8 cellular contexts compared by ENCODE assay signal in the genomic region with DNA sequence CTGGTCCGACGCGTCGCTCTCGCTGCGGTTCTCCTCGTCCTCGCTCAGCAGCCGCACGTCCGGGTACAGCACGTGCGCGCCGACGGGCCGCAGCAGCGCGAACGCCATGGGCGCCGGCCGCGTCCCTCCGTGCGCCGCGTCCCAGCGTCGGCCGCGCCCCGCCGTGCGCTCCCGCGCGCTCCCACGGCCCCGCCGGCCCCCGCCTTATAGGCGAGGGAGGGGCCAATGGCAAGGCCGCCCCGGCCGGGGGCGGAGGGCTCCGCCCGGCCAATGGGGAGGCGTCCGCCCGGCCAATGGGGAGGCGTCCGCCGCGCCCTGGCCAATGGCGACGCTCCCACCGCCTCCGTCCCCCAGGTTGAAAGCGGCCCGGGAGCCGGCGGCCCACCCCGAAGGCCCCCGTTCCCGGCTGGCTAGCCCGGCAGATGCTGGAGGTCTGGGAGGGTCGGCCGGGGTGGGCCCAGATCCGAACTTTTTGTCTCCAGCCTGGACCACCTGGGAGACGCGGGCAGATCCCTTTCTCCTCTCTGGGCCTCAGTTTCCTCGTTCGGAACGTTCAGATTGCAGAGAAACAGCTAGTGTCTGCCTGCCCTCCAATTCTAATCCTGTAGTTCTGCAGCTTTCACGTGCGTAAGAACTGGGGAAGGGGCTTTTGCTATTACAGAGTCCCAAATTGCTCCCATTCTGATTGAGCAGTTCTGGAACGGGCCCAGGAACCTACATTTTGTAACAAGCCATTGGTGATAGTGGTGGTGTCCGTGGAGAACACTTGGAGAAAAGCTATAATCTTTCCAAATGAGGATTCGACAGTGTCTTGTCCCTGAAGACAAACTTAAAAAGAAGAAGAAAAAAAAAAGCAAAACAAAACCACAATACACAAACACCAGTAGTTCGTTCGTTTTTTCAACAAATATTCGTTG. TPM values are rescaled to one million over a fixed set of nuclear protein-coding genes. Genes with fewer than 3 reads are reported as not detected.
DNase-seq lines count a peak whose midpoint lies in the region; ATAC-seq and TF ChIP-seq lines count a peak whose summit lies in the region.

A gene with protein sequence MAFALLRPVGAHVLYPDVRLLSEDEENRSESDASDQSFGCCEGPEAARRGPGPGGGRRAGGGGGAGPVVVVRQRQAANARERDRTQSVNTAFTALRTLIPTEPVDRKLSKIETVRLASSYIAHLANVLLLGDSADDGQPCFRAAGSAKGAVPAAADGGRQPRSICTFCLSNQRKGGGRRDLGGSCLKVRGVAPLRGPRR (minus strand): TSS at position 180 of the 917 bp plus-strand sequence. CDS start 72 bp downstream, at position 108.

- DNase-seq in GM10266 (ENCODE audit: extremely low spot score) (peak; percentile 83), NCI-H82 treated with DMSO at 0.1 percent for 48 hours (lab: John Stamatoyannopoulos, UW; ENCODE audit: unreplicated experiment) (peak; percentile 61), epithelial cell of esophagus (ENCODE audit: low read depth) (peak; percentile 39), neural crest cell (ENCODE audit: low read depth, low spot score) (peak; percentile 20), amniotic stem cell (lab: John Stamatoyannopoulos, UW) (no peak), inferior parietal cortex (ENCODE audit: extremely low spot score) (no peak)

- H3K9me3 Mint-ChIP-seq in neural crest cell = no peaks in the 10 kb centered on the region

- H3K4me3 ChIP-seq in epithelial cell of esophagus (ENCODE audit: low read length) = no peak within 1 kb of the TSS

- ATAC-seq in HG03139 (IDR thresholded peaks at IDR 0.05; ENCODE audit: unreplicated experiment) (no peak), GM21723 (IDR thresholded peaks at IDR 0.05; ENCODE audit: unreplicated experiment) (no peak)

- no peak within 1 kb of the TSS for H3K27ac Mint-ChIP-seq in neural crest cell (ENCODE audit: unreplicated experiment)

- H3K27me3 Mint-ChIP-seq in neural crest cell (ENCODE audit: low read depth) = peaks cover 81% of the 10 kb centered on the region

- H3K4me3 Mint-ChIP-seq in neural crest cell = no peak within 1 kb of the TSS

- no peak for TF ChIP-seq CTCF in GM10266 (IDR thresholded peaks at IDR 0.05; ENCODE audit: control insufficient read depth, insufficient read depth, low read depth, missing control alignments)
- TF ChIP-seq CTCF in epithelial cell of esophagus (IDR thresholded peaks at IDR 0.05; ENCODE audit: insufficient read depth, low read depth, low read length, missing control alignments) = no peak
- no peak for TF ChIP-seq CTCF in neural crest cell (conservative IDR thresholded peaks at IDR 0.05)

- no peaks in the 10 kb centered on the region for H3K36me3 Mint-ChIP-seq in neural crest cell (ENCODE audit: low read depth)

- H3K4me1 Mint-ChIP-seq in neural crest cell = peaks cover 4% of the 10 kb centered on the region

RNA-seq across cellular contexts. Expression of the gene that starts here (rescaled TPM):
- 0.32 and 0.61 TPM in 2 replicates for total RNA-seq in neural crest cell

Comparison
In these comparisons a context has a peak if more than half of its experiments do, and no peak if none do; other contexts are left out.
1. Peak in DNase-seq in neural crest cell; RNA of the gene not detected or under 1 TPM.
2. DNase-seq: peak in GM10266 (single experiment), NCI-H82 treated with DMSO at 0.1 percent for 48 hours (single experiment) and epithelial cell of esophagus (single experiment); none in amniotic stem cell (single experiment) and inferior parietal cortex (single experiment).